Comparison of ENCODE assay signal across 8 cellular contexts in genomic region chr14:64970776-64971451, GRCh38. TPM values are rescaled to one million over a fixed set of nuclear protein-coding genes. Genes with fewer than 3 reads are reported as not detected.
DNase-seq lines count a peak whose midpoint lies in the region; ATAC-seq and TF ChIP-seq lines count a peak whose summit lies in the region.

No MANE protein-coding gene starts in this region.

- H3K4me2 ChIP-seq in hepatocyte (peak overlapping the region; percentile 98), skeletal muscle satellite cell (ENCODE audit: low read length) (peak overlapping the region; percentile 96)

- peaks cover 33% of the 10 kb centered on the region for H3K79me2 ChIP-seq in hepatocyte

- H3K4me3 Mint-ChIP-seq in T-helper 17 cell = peak overlapping the region; percentile 79

- H3K36me3 ChIP-seq in hepatocyte (replicated peaks; ENCODE audit: insufficient read depth, low read depth) (no peaks in the 10 kb centered on the region), skeletal muscle satellite cell (ENCODE audit: insufficient read depth, low read length) (no peaks in the 10 kb centered on the region), spleen (no peaks in the 10 kb centered on the region)

- WGBS in hepatocyte (ENCODE audit: low lambda C conversion rate, missing lambda C conversion rate) = 56% methylated on average over 6 of the region's 6 CpGs
- WGBS in spleen, 5 donors = 70 to 94% (median 86%) methylated on average over 6 of the region's 6 CpGs

- DNase-seq in NCI-H1417 (lab: John Stamatoyannopoulos, UW) (peak in 2 of 3 experiments; percentile 25 to 42), NCI-H1417 treated with DMSO at 0.1 percent for 48 hours (lab: John Stamatoyannopoulos, UW) (no peak), T-helper 17 cell (no peak), hepatocyte (ENCODE audit: low spot score) (peak; percentile 34), spleen (no peak)
- DNase-seq in stimulated activated CD4-positive, alpha-beta T cell treated with anti-CD3 and anti-CD28 coated beads, Interleukin-4, amount 100 ng/mL, for 24 hours = no peak

- no peaks in the 10 kb centered on the region for H3K27me3 ChIP-seq in hepatocyte
- no peaks in the 10 kb centered on the region for H3K27me3 ChIP-seq in skeletal muscle satellite cell (ENCODE audit: control insufficient read depth, insufficient read depth, low read length)
- peaks cover 0 to 28% (median 7%) of the 10 kb centered on the region in 7 donors for H3K27me3 ChIP-seq in spleen (replicated peaks in 1 of 7)

- no peaks in the 10 kb centered on the region for H3K9me3 ChIP-seq in T-helper 17 cell (ENCODE audit: control insufficient read depth, low read length, poor library complexity, severe bottlenecking)
- no peaks in the 10 kb centered on the region for H3K9me3 ChIP-seq in hepatocyte (ENCODE audit: low read depth)
- H3K9me3 ChIP-seq in skeletal muscle satellite cell (replicated peaks; ENCODE audit: low read length) = no peaks in the 10 kb centered on the region
- H3K9me3 ChIP-seq in spleen = no peaks in the 10 kb centered on the region

- H3K4me1 ChIP-seq in hepatocyte (ENCODE audit: insufficient read depth) (peaks cover 6% of the 10 kb centered on the region), skeletal muscle satellite cell (ENCODE audit: control insufficient read depth, insufficient read depth, low read length) (peaks cover 11% of the 10 kb centered on the region), spleen (peaks cover 0 to 26% (median 15%) of the 10 kb centered on the region in 6 donors)

- H3K9me2 ChIP-seq in hepatocyte (replicated peaks; ENCODE audit: insufficient read depth) = no peaks in the 10 kb centered on the region

- H3K9ac ChIP-seq in skeletal muscle satellite cell (ENCODE audit: low read depth, low read length) = peak overlapping the region; percentile 82

- H3K4me3 ChIP-seq in hepatocyte = peak overlapping the region; percentile 72
- H3K4me3 ChIP-seq in skeletal muscle satellite cell (ENCODE audit: low read length) = peak overlapping the region; percentile 87
- peak overlapping the region in 4 of 8 donors; percentile 42 to 79 (median 61) for H3K4me3 ChIP-seq in spleen

- no peak for TF ChIP-seq POLR2A in spleen (IDR thresholded peaks at IDR 0.05)

- no peak overlapping the region for H3K27ac Mint-ChIP-seq in T-helper 17 cell

- no peak overlapping the region for H3K27ac ChIP-seq in hepatocyte
- H3K27ac ChIP-seq in spleen = no peak overlapping the region

- intact Hi-C loops in spleen (cut with DNase I; ENCODE audit: low total_unique reads) = no loop called here

- no peaks in the 10 kb centered on the region for H4K20me1 ChIP-seq in hepatocyte (ENCODE audit: insufficient read depth, poor library complexity, severe bottlenecking)

- H2AFZ ChIP-seq in hepatocyte = no peak overlapping the region

- H3K36me3 Mint-ChIP-seq in T-helper 17 cell (ENCODE audit: low read depth) = no peaks in the 10 kb centered on the region

- ATAC-seq in T-helper 17 cell (no peak), GM21423 (IDR thresholded peaks at IDR 0.05; ENCODE audit: unreplicated experiment) (no peak)

- no peaks in the 10 kb centered on the region for H3K27me3 Mint-ChIP-seq in T-helper 17 cell

- TF ChIP-seq CTCF in hepatocyte (IDR thresholded peaks at IDR 0.05; ENCODE audit: poor library complexity) (no peak), spleen (IDR thresholded peaks at IDR 0.05 in 8 of 11, conservative IDR thresholded peaks at IDR 0.05 in 3 of 11) (no peak)

- H3K4me1 Mint-ChIP-seq in T-helper 17 cell = peaks cover 14% of the 10 kb centered on the region

RNA-seq across cellular contexts. Expression of gene RAB15, which starts 1.2 kb away (rescaled TPM):
- total RNA-seq in T-helper 17 cell (1 to 10 TPM; 4.8 to 5.8 TPM), hepatocyte (33.8 and 34.0 TPM in 2 replicates), spleen (1 to 10 TPM; 1.3 to 7.0 (median 2.9) TPM)
- polyA plus RNA-seq in hepatocyte (38.7 and 40.6 TPM in 2 replicates), spleen (1 to 10 TPM; 1.2 to 1.8 (median 1.5) TPM)
- total RNA-seq in skeletal muscle satellite cell (2012; rRNA removed) = 2.8 and 6.3 TPM in 2 replicates

RNA-seq across cellular contexts. Expression of gene FNTB, which starts 15.8 kb away (rescaled TPM):
- 10 to 100 TPM; 14.2 to 22.5 TPM for total RNA-seq in T-helper 17 cell
- total RNA-seq in hepatocyte = 11.3 and 18.1 TPM in 2 replicates
- polyA plus RNA-seq in hepatocyte = 19.5 and 24.3 TPM in 2 replicates
- total RNA-seq in skeletal muscle satellite cell (2012; rRNA removed) = 9.6 and 16.8 TPM in 2 replicates
- 10 to 100 TPM in 5 of 7 donors, 1 to 10 TPM in 2; 9.5 to 17.0 (median 11.9) TPM for total RNA-seq in spleen
- 1 to 10 TPM; 4.7 to 4.9 (median 4.9) TPM for polyA plus RNA-seq in spleen

RNA-seq across cellular contexts. Expression of gene GPX2, which starts 28.4 kb away (rescaled TPM):
- total RNA-seq in T-helper 17 cell (not detected), hepatocyte (59.8 and 88.9 TPM in 2 replicates), spleen (not detected)
- polyA plus RNA-seq in hepatocyte (75.5 and 115 TPM in 2 replicates), spleen (under 1 TPM in 1 of 3 donors, not detected in 2; 0.26 TPM)
- total RNA-seq in skeletal muscle satellite cell (2012; rRNA removed) = not detected in 2 replicates

RNA-seq across cellular contexts. Expression of gene CHURC1, which starts 56.7 kb away (rescaled TPM):
- total RNA-seq in T-helper 17 cell = 10 to 100 TPM; 69.5 to 78.3 TPM
- total RNA-seq in hepatocyte = 62.4 and 71.1 TPM in 2 replicates
- 134 TPM in 2 replicates for polyA plus RNA-seq in hepatocyte
- total RNA-seq in skeletal muscle satellite cell (2012; rRNA removed) = 53.1 and 63.4 TPM in 2 replicates
- 100 to 1,000 TPM in 3 of 7 donors, 10 to 100 TPM in 4; 59.2 to 135 (median 81.3) TPM for total RNA-seq in spleen
- 10 to 100 TPM; 34.0 to 41.3 (median 40.7) TPM for polyA plus RNA-seq in spleen

Comparison
In these comparisons a context has a peak if more than half of its experiments do, and no peak if none do; other contexts are left out.
1. DNase-seq: peak in NCI-H1417 (2 of 3) and hepatocyte (single experiment); none in NCI-H1417 treated with DMSO at 0.1 percent for 48 hours (single experiment), T-helper 17 cell (0 of 3), spleen (single experiment) and stimulated activated CD4-positive, alpha-beta T cell treated with anti-CD3 and anti-CD28 coated beads, Interleukin-4, amount 100 ng/mL, for 24 hours (single experiment).
2. RNA of gene GPX2, which starts 28.4 kb away (total RNA-seq): 59.8 to 88.9 TPM in hepatocyte; not detected in T-helper 17 cell and not detected in spleen; every median in the first group is over 10 times any median in the second.